Comparison of ENCODE assay signal across 10 cellular contexts in the genomic region with DNA sequence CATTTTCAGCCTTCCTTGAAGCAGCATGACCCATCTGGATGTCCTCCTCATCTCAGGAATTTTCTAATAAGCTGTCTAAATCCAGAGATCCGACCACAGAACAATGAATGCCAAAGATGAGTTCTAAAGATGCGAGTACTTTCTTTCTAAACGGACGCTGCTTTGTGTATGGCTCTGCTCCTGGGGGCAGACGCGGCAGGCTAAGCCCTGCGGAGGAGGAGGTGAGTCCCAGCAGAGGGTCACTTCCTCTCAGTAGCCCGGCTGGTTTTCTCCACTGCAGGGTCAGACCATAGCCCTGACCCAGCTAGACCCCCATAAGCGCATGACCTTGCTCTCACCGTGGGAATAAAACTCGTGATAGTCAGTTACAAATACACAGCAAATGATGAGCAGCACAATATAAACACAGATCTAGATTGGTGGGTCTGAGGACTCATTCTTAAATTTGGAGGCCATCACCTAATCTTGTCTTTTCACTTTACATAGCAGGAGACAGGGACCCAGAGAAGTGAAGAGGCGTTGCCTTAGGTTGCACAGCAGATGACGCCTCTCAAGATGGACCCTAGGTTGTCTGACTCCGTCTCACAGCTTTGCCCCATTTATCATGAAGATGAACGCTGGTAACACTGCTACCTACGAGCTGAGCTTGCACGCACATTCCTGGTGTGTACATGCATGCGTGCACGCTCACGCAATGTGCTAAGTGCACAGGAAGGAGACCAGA. TPM values are rescaled to one million over a fixed set of nuclear protein-coding genes. Genes with fewer than 3 reads are reported as not detected.
A peak's percentile ranks its signal among the peaks of the same experiment; 100 is the strongest.
DNase-seq lines count a peak whose midpoint lies in the region; FAIRE-seq and TF ChIP-seq lines count a peak whose summit lies in the region.
"Had no signal": no experiment of that assay in that cellular context is flagged by ENCODE, and none has a peak within 500 bp of the region (broad histone marks: within the 10 kb centered on the region; RNA-seq: fewer than 3 reads in every experiment).

No MANE protein-coding gene starts in this region.

- DNase-seq in T-helper 2 cell treated with Interferon-gamma antibody and Interleukin-4, amounts not matched to agents 5 μg/mL and 100 μg/mL, for 36 hours (ENCODE audit: low spot score), result no peak
- DNase-seq in T-helper 2 cell (no peak), immature natural killer cell (no peak), testis (no peak), DMS 273 treated with DMSO at 0.1 percent for 48 hours (lab: John Stamatoyannopoulos, UW) (no peak), H54 (ENCODE audit: insufficient read length, low spot score) (no peak)
- no peak for DNase-seq in activated naive CD8-positive, alpha-beta T cell treated with anti-CD3 and anti-CD28 coated beads for 36 hours
- DNase-seq in stimulated activated CD4-positive, alpha-beta T cell treated with anti-CD3 and anti-CD28 coated beads, Interleukin-4, amount 100 ng/mL, for 4 hours, result no peak

- no peaks in the 10 kb centered on the region for H3K9me3 Mint-ChIP-seq in T-helper 2 cell treated with Interferon-gamma antibody and Interleukin-4, amounts not matched to agents 5 μg/mL and 100 μg/mL, for 36 hours
- peaks cover 2% of the 10 kb centered on the region for H3K9me3 Mint-ChIP-seq in activated naive CD8-positive, alpha-beta T cell treated with anti-CD3 and anti-CD28 coated beads for 36 hours
- no peaks in the 10 kb centered on the region for H3K9me3 Mint-ChIP-seq in immature natural killer cell
- H3K9me3 Mint-ChIP-seq: IgD-negative memory B cell had no signal

- H3K27me3 ChIP-seq in testis, result no peaks in the 10 kb centered on the region

- H3K4me1 ChIP-seq in testis, result peaks cover 43% of the 10 kb centered on the region

- intact Hi-C loops in testis (cut with DNase I; ENCODE audit: low total_unique reads), result no loop called here

- no peak for TF ChIP-seq CTCF in testis (IDR thresholded peaks at IDR 0.05)

- peak overlapping the region; percentile 85 for H3K27ac ChIP-seq in testis

- TF ChIP-seq POLR2A in testis (IDR thresholded peaks at IDR 0.05) (no peak), H54 (IDR thresholded peaks at IDR 0.05; ENCODE audit: low read depth, low read length) (no peak)

- no peak for FAIRE-seq in H54 (lab: Jason Lieb, UNC)
- FAIRE-seq: A204.1 had no signal

- peaks cover 42% of the 10 kb centered on the region for H3K4me1 Mint-ChIP-seq in T-helper 2 cell treated with Interferon-gamma antibody and Interleukin-4, amounts not matched to agents 5 μg/mL and 100 μg/mL, for 36 hours (ENCODE audit: low read depth)
- H3K4me1 Mint-ChIP-seq in activated naive CD8-positive, alpha-beta T cell treated with anti-CD3 and anti-CD28 coated beads for 36 hours, result peaks cover 35% of the 10 kb centered on the region
- H3K4me1 Mint-ChIP-seq in immature natural killer cell, result peaks cover 57 to 63% of the 10 kb centered on the region in 2 donors

- H3K27ac Mint-ChIP-seq in T-helper 2 cell treated with Interferon-gamma antibody and Interleukin-4, amounts not matched to agents 5 μg/mL and 100 μg/mL, for 36 hours, result peak overlapping the region; percentile 57
- peak overlapping the region; percentile 52 for H3K27ac Mint-ChIP-seq in activated naive CD8-positive, alpha-beta T cell treated with anti-CD3 and anti-CD28 coated beads for 36 hours
- peak overlapping the region; percentile 89 to 98 (median 96) for H3K27ac Mint-ChIP-seq in immature natural killer cell

- H3K36me3 Mint-ChIP-seq in T-helper 2 cell treated with Interferon-gamma antibody and Interleukin-4, amounts not matched to agents 5 μg/mL and 100 μg/mL, for 36 hours (ENCODE audit: low read depth), result peaks cover 40% of the 10 kb centered on the region
- H3K36me3 Mint-ChIP-seq in activated naive CD8-positive, alpha-beta T cell treated with anti-CD3 and anti-CD28 coated beads for 36 hours, result peaks cover 28% of the 10 kb centered on the region
- H3K36me3 Mint-ChIP-seq in immature natural killer cell, result peaks cover 2 to 11% (median 3%) of the 10 kb centered on the region in 3 donors

- 53 to 66% methylated on average over 20 of the region's 20 CpGs for WGBS in testis, 2 donors

- no peak overlapping the region for H3K4me3 Mint-ChIP-seq in T-helper 2 cell treated with Interferon-gamma antibody and Interleukin-4, amounts not matched to agents 5 μg/mL and 100 μg/mL, for 36 hours
- H3K4me3 Mint-ChIP-seq in activated naive CD8-positive, alpha-beta T cell treated with anti-CD3 and anti-CD28 coated beads for 36 hours, result no peak overlapping the region
- peak overlapping the region in 4 of 5 donors; percentile 26 to 46 (median 36) for H3K4me3 Mint-ChIP-seq in immature natural killer cell
- H3K4me3 Mint-ChIP-seq: IgD-negative memory B cell had no signal

- no peaks in the 10 kb centered on the region for H3K9me3 ChIP-seq in testis

- no peaks in the 10 kb centered on the region for H3K36me3 ChIP-seq in testis (ENCODE audit: low read depth, missing control alignments)

- no peaks in the 10 kb centered on the region for H3K27me3 Mint-ChIP-seq in T-helper 2 cell treated with Interferon-gamma antibody and Interleukin-4, amounts not matched to agents 5 μg/mL and 100 μg/mL, for 36 hours (ENCODE audit: low read depth)
- no peaks in the 10 kb centered on the region for H3K27me3 Mint-ChIP-seq in activated naive CD8-positive, alpha-beta T cell treated with anti-CD3 and anti-CD28 coated beads for 36 hours
- H3K27me3 Mint-ChIP-seq in immature natural killer cell (ENCODE audit: low read depth in 3 of 3), result peaks cover 3 to 11% (median 11%) of the 10 kb centered on the region in 3 donors
- H3K27me3 Mint-ChIP-seq: IgD-negative memory B cell had no signal

- no peak overlapping the region for H3K4me3 ChIP-seq in testis

RNA-seq across cellular contexts. Expression of gene SSH1, which starts 16.6 kb away (rescaled TPM):
- 10 to 100 TPM; 20.7 to 26.9 TPM for total RNA-seq in activated naive CD8-positive, alpha-beta T cell treated with anti-CD3 and anti-CD28 coated beads for 36 hours
- polyA plus RNA-seq in immature natural killer cell, result 10 to 100 TPM in 2 of 3 donors, under 1 TPM in 1; 0.66 to 34.9 (median 11.9) TPM
- 10 to 100 TPM; 29.1 to 31.5 TPM for total RNA-seq in testis
- polyA plus RNA-seq in testis (ENCODE audit: insufficient read depth, low read depth, low replicate concordance), result 18.9 TPM

RNA-seq across cellular contexts. Expression of gene DAO, which starts 39.1 kb away (rescaled TPM):
- total RNA-seq in activated naive CD8-positive, alpha-beta T cell treated with anti-CD3 and anti-CD28 coated beads for 36 hours, result not detected
- polyA plus RNA-seq in immature natural killer cell (not detected), testis (ENCODE audit: insufficient read depth, low read depth, low replicate concordance) (0.46 TPM)
- under 1 TPM; 0.79 to 0.81 TPM for total RNA-seq in testis
- polyA plus RNA-seq: IgD-negative memory B cell had no signal

Comparison
In these comparisons a context has a peak if more than half of its experiments do, and no peak if none do; other contexts are left out.
1. H3K4me3 Mint-ChIP-seq: peak in immature natural killer cell (4 of 5); none in T-helper 2 cell treated with Interferon-gamma antibody and Interleukin-4, amounts not matched to agents 5 μg/mL and 100 μg/mL, for 36 hours (single experiment) and activated naive CD8-positive, alpha-beta T cell treated with anti-CD3 and anti-CD28 coated beads for 36 hours (single experiment).
2. Peak in every context shown above with its lines, with median percentiles within 50 percentile points of each other: H3K27ac Mint-ChIP-seq.